ENCODE assay signal across 18 cellular contexts in genomic region chr6:91575032-91575431, GRCh38.
DNase-seq lines count a peak whose midpoint lies in the region; ATAC-seq and TF ChIP-seq lines count a peak whose summit lies in the region.
"Had no signal": no experiment of that assay in that cellular context is flagged by ENCODE, and none has a peak within 500 bp of the region (broad histone marks: within the 10 kb centered on the region; RNA-seq: fewer than 3 reads in every experiment).

No MANE protein-coding gene starts in this region.

- H3K27me3 ChIP-seq in ovary (no peaks in the 10 kb centered on the region), right atrium auricular region (no peaks in the 10 kb centered on the region), dorsolateral prefrontal cortex (peaks cover 0 to 4% (median 0%) of the 10 kb centered on the region in 45 donors)
- H3K27me3 ChIP-seq: breast epithelium, neutrophil had no signal

- H3K4me3 ChIP-seq in ovary: no peak overlapping the region
- H3K4me3 ChIP-seq in right atrium auricular region: no peak overlapping the region
- H3K4me3 ChIP-seq in dorsolateral prefrontal cortex: no peak overlapping the region
- H3K4me3 ChIP-seq: breast epithelium had no signal

- intact Hi-C loops in ovary (cut with DNase I): no loop called here
- intact Hi-C loops in dorsolateral prefrontal cortex (cut with DNase I): no loop called here

- H3K36me3 ChIP-seq in ovary (no peaks in the 10 kb centered on the region), right atrium auricular region (no peaks in the 10 kb centered on the region)
- H3K36me3 ChIP-seq: breast epithelium, neutrophil had no signal

- no peak for TF ChIP-seq EP300 in ovary (IDR thresholded peaks at IDR 0.05)

- TF ChIP-seq CTCF in ovary (IDR thresholded peaks at IDR 0.05) (no peak), right atrium auricular region (IDR thresholded peaks at IDR 0.05) (no peak), dorsolateral prefrontal cortex (IDR thresholded peaks at IDR 0.05 in 54 of 56, conservative IDR thresholded peaks at IDR 0.05 in 2 of 56; ENCODE audit: low read depth in 1 of 56, partially characterized antibody in 56 of 56) (no peak)

- H3K27ac ChIP-seq in ovary (no peak overlapping the region), right atrium auricular region (no peak overlapping the region), dorsolateral prefrontal cortex (no peak overlapping the region)
- H3K27ac ChIP-seq: breast epithelium, neutrophil had no signal

- ATAC-seq in GM19023 (IDR thresholded peaks at IDR 0.05; ENCODE audit: unreplicated experiment) (peak; percentile 92), HG02678 (IDR thresholded peaks at IDR 0.05; ENCODE audit: unreplicated experiment) (peak; percentile 93), HG03378 (IDR thresholded peaks at IDR 0.05; ENCODE audit: unreplicated experiment) (peak; percentile 94)
- ATAC-seq: T-cell had no signal

- peak; percentile 64 for DNase-seq in kidney tubule cell (ENCODE audit: low spot score)
- DNase-seq in ovary: no peak
- no peak for DNase-seq in NCI-H2196 (lab: John Stamatoyannopoulos, UW; ENCODE audit: unreplicated experiment)
- DNase-seq in right atrium auricular region (ENCODE audit: low spot score): no peak
- DNase-seq in dorsolateral prefrontal cortex: no peak
- DNase-seq: activated CD4-positive, alpha-beta memory T cell treated with anti-CD3 and anti-CD28 coated beads, Interleukin-2, amount 10 ng/mL, durations not matched to agents 7 days and 5 days; activated gamma-delta T cell; CD4-positive, alpha-beta T cell; HFFc6; hippocampal formation; NCI-H1048; stimulated activated CD4-positive, alpha-beta T cell treated with anti-CD3 and anti-CD28 coated beads, Interleukin-12 subunit alpha, Interleukin-12 subunit beta, amount 100 ng/mL, for 4 hours; T-cell had no signal

- TF ChIP-seq POLR2A in ovary (IDR thresholded peaks at IDR 0.05): no peak

- H3K4me1 ChIP-seq in ovary (ENCODE audit: insufficient read depth) (no peaks in the 10 kb centered on the region), right atrium auricular region (no peaks in the 10 kb centered on the region)
- H3K4me1 ChIP-seq: breast epithelium had no signal

- H3K9me3 ChIP-seq in ovary (no peaks in the 10 kb centered on the region), right atrium auricular region (no peaks in the 10 kb centered on the region)
- H3K9me3 ChIP-seq: breast epithelium, neutrophil had no signal

- WGBS in ovary, 3 donors: 90 to 93% (median 90%) methylated on average over 1 of the region's 1 CpG
